In the genomic region with DNA sequence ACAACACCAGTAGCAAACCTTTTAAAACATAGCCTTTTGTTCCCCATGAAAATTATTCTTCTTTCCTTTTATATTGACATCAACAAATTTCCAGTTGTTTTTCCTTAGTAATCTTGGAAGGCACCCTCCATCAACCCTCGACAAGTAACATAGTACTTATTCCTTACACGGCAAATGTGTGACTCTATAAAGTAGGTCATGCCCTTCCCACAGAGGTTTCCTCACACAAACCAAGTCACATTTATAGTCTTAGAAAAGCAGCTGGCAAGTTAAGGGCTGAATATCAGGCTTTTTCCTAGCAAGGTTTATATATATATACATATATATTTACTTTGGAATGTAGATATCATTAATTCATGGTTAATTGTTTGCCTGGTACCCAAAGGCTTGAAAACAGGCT, we compare ENCODE assay signal across 27 cellular contexts.
"Had no signal": no experiment of that assay in that cellular context is flagged by ENCODE, and none has a peak within 500 bp of the region (broad histone marks: within the 10 kb centered on the region; RNA-seq: fewer than 3 reads in every experiment).

No MANE protein-coding gene starts in this region.

- H3K27me3 Mint-ChIP-seq: activated CD4-positive, alpha-beta T cell treated with anti-CD3 and anti-CD28 coated beads for 36 hours; activated CD8-positive, alpha-beta memory T cell treated with anti-CD3 and anti-CD28 coated beads, Interleukin-2, amount 10 ng/mL, durations not matched to agents 7 days and 5 days; progenitor cell of endocrine pancreas had no signal

- H3K9me3 Mint-ChIP-seq: nephron had no signal

- H3K27me3 ChIP-seq: body of pancreas, colonic mucosa, gastroesophageal sphincter, hepatocyte, spleen, transverse colon had no signal

- H3K4me1 ChIP-seq: body of pancreas, colonic mucosa had no signal

- ATAC-seq: activated CD4-positive, alpha-beta T cell treated with anti-CD3 and anti-CD28 coated beads for 36 hours; activated CD8-positive, alpha-beta memory T cell treated with anti-CD3 and anti-CD28 coated beads, Interleukin-2, amount 10 ng/mL, durations not matched to agents 7 days and 5 days; activated CD8-positive, alpha-beta T cell treated with anti-CD3 and anti-CD28 coated beads, Interleukin-2, amount 10 ng/mL, durations not matched to agents 7 days and 5 days; activated naive CD4-positive, alpha-beta T cell treated with anti-CD3 and anti-CD28 coated beads, Interleukin-2, amount 50 U/mL, for 72 hours; activated T-cell treated with anti-CD3 and anti-CD28 coated beads, Interleukin-2, amount 50 U/mL, for 72 hours; body of pancreas; gastroesophageal sphincter; left colon had no signal

- H3K4me3 Mint-ChIP-seq: activated CD4-positive, alpha-beta T cell treated with anti-CD3 and anti-CD28 coated beads for 36 hours; activated CD8-positive, alpha-beta memory T cell treated with anti-CD3 and anti-CD28 coated beads, Interleukin-2, amount 10 ng/mL, durations not matched to agents 7 days and 5 days; activated CD8-positive, alpha-beta T cell treated with anti-CD3 and anti-CD28 coated beads, Interleukin-2, amount 10 ng/mL, durations not matched to agents 7 days and 5 days; activated T-cell treated with anti-CD3 and anti-CD28 coated beads, Interleukin-2, amount 50 U/mL, for 72 hours; nephron; T-helper 2 cell treated with Interferon-gamma antibody and Interleukin-4, amounts not matched to agents 5 μg/mL and 100 μg/mL, for 36 hours had no signal

- DNase-seq: activated CD4-positive, alpha-beta T cell treated with anti-CD3 and anti-CD28 coated beads for 36 hours; activated CD4-positive, CD25-positive, alpha-beta regulatory T cell; activated CD8-positive, alpha-beta memory T cell treated with anti-CD3 and anti-CD28 coated beads, Interleukin-2, amount 10 ng/mL, durations not matched to agents 7 days and 5 days; activated CD8-positive, alpha-beta T cell treated with anti-CD3 and anti-CD28 coated beads, Interleukin-2, amount 10 ng/mL, durations not matched to agents 7 days and 5 days; activated naive CD4-positive, alpha-beta T cell; activated T-cell treated with anti-CD3 and anti-CD28 coated beads, Interleukin-2, amount 50 U/mL, for 72 hours; anterior cingulate cortex; body of pancreas; cerebellar nuclear complex; colonic mucosa; effector CD8-positive, alpha-beta T cell; kidney; left colon; midbrain; retina; spleen; stimulated activated CD4-positive, alpha-beta T cell treated with anti-CD3 and anti-CD28 coated beads, Interleukin-2, amount 100 ng/mL, for 48 hours; stimulated activated naive CD4-positive, alpha-beta T cell treated with Interleukin-2 at 50 U/mL for 16 hours; T-helper 1 cell; transverse colon had no signal

- H3K36me3 ChIP-seq: colonic mucosa, transverse colon had no signal

- H3K27ac Mint-ChIP-seq: activated CD4-positive, alpha-beta T cell treated with anti-CD3 and anti-CD28 coated beads for 36 hours; activated CD8-positive, alpha-beta memory T cell treated with anti-CD3 and anti-CD28 coated beads, Interleukin-2, amount 10 ng/mL, durations not matched to agents 7 days and 5 days; activated CD8-positive, alpha-beta T cell treated with anti-CD3 and anti-CD28 coated beads, Interleukin-2, amount 10 ng/mL, durations not matched to agents 7 days and 5 days; activated naive CD4-positive, alpha-beta T cell treated with anti-CD3 and anti-CD28 coated beads, Interleukin-2, amount 50 U/mL, for 72 hours; activated T-cell treated with anti-CD3 and anti-CD28 coated beads, Interleukin-2, amount 50 U/mL, for 72 hours; nephron; progenitor cell of endocrine pancreas; T-helper 2 cell treated with Interferon-gamma antibody and Interleukin-4, amounts not matched to agents 5 μg/mL and 100 μg/mL, for 36 hours had no signal

- H3K9me3 ChIP-seq: body of pancreas, colonic mucosa, gastroesophageal sphincter, transverse colon had no signal

- H3K4me3 ChIP-seq: body of pancreas, colonic mucosa, gastroesophageal sphincter, hepatocyte, spleen, transverse colon had no signal

- H3K27ac ChIP-seq: body of pancreas, colonic mucosa, epithelial cell of prostate, hepatocyte, spleen, transverse colon had no signal
